16 cellular contexts compared by ENCODE assay signal in genomic region chr10:78853864-78854263, GRCh38.
"Had no signal": no experiment of that assay in that cellular context is flagged by ENCODE, and none has a peak within 500 bp of the region (broad histone marks: within the 10 kb centered on the region; RNA-seq: fewer than 3 reads in every experiment).

No MANE protein-coding gene starts in this region.

- H3K9me3 Mint-ChIP-seq: activated CD8-positive, alpha-beta T cell treated with anti-CD3 and anti-CD28 coated beads for 36 hours; activated T-helper 1 cell treated with anti-CD3 and anti-CD28 coated beads, Interleukin-12 subunit alpha, Interleukin-12 subunit beta, Interleukin-2, Interleukin-4 antibody, amounts not matched to agents 30 ng/mL and 10 ng/mL and 1 ng/mL, durations not matched to agents 14 hours and 24 hours and 36 hours; natural killer cell treated with Interleukin-12 subunit alpha and Interleukin-12 subunit beta and Interleukin-15 and Interleukin-18, amount 100 ng/mL, for 72 hours; stimulated activated memory B cell treated with anti-CD40 and anti-IgM and Interleukin-4, amounts not matched to agents 10 μg/mL and 1 μg/mL and 100 μg/mL, for 72 hours had no signal

- H3K27ac Mint-ChIP-seq: activated CD8-positive, alpha-beta T cell treated with anti-CD3 and anti-CD28 coated beads for 36 hours; activated T-helper 1 cell treated with anti-CD3 and anti-CD28 coated beads, Interleukin-12 subunit alpha, Interleukin-12 subunit beta, Interleukin-2, Interleukin-4 antibody, amounts not matched to agents 30 ng/mL and 10 ng/mL and 1 ng/mL, durations not matched to agents 14 hours and 24 hours and 36 hours; natural killer cell treated with Interleukin-12 subunit alpha and Interleukin-12 subunit beta and Interleukin-15 and Interleukin-18, amount 100 ng/mL, for 72 hours; stimulated activated memory B cell treated with anti-CD40 and anti-IgM and Interleukin-4, amounts not matched to agents 10 μg/mL and 1 μg/mL and 100 μg/mL, for 72 hours; T-helper 17 cell had no signal

- H3K4me1 ChIP-seq: ascending aorta had no signal

- H3K4me3 ChIP-seq: ascending aorta, hepatocyte had no signal

- H3K36me3 ChIP-seq: ascending aorta had no signal

- H3K9me3 ChIP-seq: ascending aorta had no signal

- DNase-seq: activated CD4-positive, alpha-beta T cell treated with anti-CD3 and anti-CD28 coated beads for 4 hours; activated CD8-positive, alpha-beta T cell treated with anti-CD3 and anti-CD28 coated beads for 36 hours; activated naive CD4-positive, alpha-beta T cell; erythroblast; kidney; left ventricle myocardium superior; mesendoderm; nucleus accumbens; posterior cingulate gyrus; retina; T-helper 17 cell had no signal

- H3K27me3 Mint-ChIP-seq: activated CD8-positive, alpha-beta T cell treated with anti-CD3 and anti-CD28 coated beads for 36 hours had no signal

- H3K27ac ChIP-seq: ascending aorta, hepatocyte had no signal

- ATAC-seq: activated CD8-positive, alpha-beta T cell treated with anti-CD3 and anti-CD28 coated beads for 36 hours; left ventricle myocardium superior; natural killer cell treated with Interleukin-12 subunit alpha and Interleukin-12 subunit beta and Interleukin-15 and Interleukin-18, amount 100 ng/mL, for 72 hours; stimulated activated memory B cell treated with anti-CD40 and anti-IgM and Interleukin-4, amounts not matched to agents 10 μg/mL and 1 μg/mL and 100 μg/mL, for 72 hours; T-helper 17 cell had no signal

- H3K36me3 Mint-ChIP-seq: natural killer cell treated with Interleukin-12 subunit alpha and Interleukin-12 subunit beta and Interleukin-15 and Interleukin-18, amount 100 ng/mL, for 72 hours; stimulated activated memory B cell treated with anti-CD40 and anti-IgM and Interleukin-4, amounts not matched to agents 10 μg/mL and 1 μg/mL and 100 μg/mL, for 72 hours had no signal

- H3K27me3 ChIP-seq: ascending aorta, hepatocyte had no signal

- H2AFZ ChIP-seq: hepatocyte had no signal

- H3K4me1 Mint-ChIP-seq: stimulated activated memory B cell treated with anti-CD40 and anti-IgM and Interleukin-4, amounts not matched to agents 10 μg/mL and 1 μg/mL and 100 μg/mL, for 72 hours had no signal

- H3K79me2 ChIP-seq: hepatocyte had no signal

- H3K4me3 Mint-ChIP-seq: activated CD8-positive, alpha-beta T cell treated with anti-CD3 and anti-CD28 coated beads for 36 hours; activated T-helper 1 cell treated with anti-CD3 and anti-CD28 coated beads, Interleukin-12 subunit alpha, Interleukin-12 subunit beta, Interleukin-2, Interleukin-4 antibody, amounts not matched to agents 30 ng/mL and 10 ng/mL and 1 ng/mL, durations not matched to agents 14 hours and 24 hours and 36 hours; natural killer cell treated with Interleukin-12 subunit alpha and Interleukin-12 subunit beta and Interleukin-15 and Interleukin-18, amount 100 ng/mL, for 72 hours; stimulated activated memory B cell treated with anti-CD40 and anti-IgM and Interleukin-4, amounts not matched to agents 10 μg/mL and 1 μg/mL and 100 μg/mL, for 72 hours; T-helper 17 cell had no signal

- H3K4me2 ChIP-seq: hepatocyte had no signal
